ENCODE assay signal across 22 cellular contexts in genomic region chr16:15461376-15461775, GRCh38.
"Had no signal": no experiment of that assay in that cellular context is flagged by ENCODE, and none has a peak within 500 bp of the region (broad histone marks: within the 10 kb centered on the region; RNA-seq: fewer than 3 reads in every experiment).

No MANE protein-coding gene starts in this region.

- H3K27me3 ChIP-seq: body of pancreas, esophagus muscularis mucosa, right atrium auricular region, testis, transverse colon had no signal

- H3K4me3 ChIP-seq: body of pancreas, esophagus muscularis mucosa, hepatocyte, right atrium auricular region, testis, transverse colon had no signal

- H3K27ac ChIP-seq: esophagus muscularis mucosa, hepatocyte, right atrium auricular region, testis, transverse colon had no signal

- H3K4me2 ChIP-seq: hepatocyte had no signal

- H3K4me1 ChIP-seq: right atrium auricular region, testis, transverse colon had no signal

- H3K9me3 ChIP-seq: body of pancreas, esophagus muscularis mucosa, right atrium auricular region, testis, transverse colon had no signal

- DNase-seq: activated CD4-positive, alpha-beta memory T cell treated with anti-CD3 and anti-CD28 coated beads for 36 hours; activated CD4-positive, alpha-beta T cell treated with anti-CD3 and anti-CD28 coated beads, Interleukin-2, amount 10 ng/mL, durations not matched to agents 24 days and 14 days; activated CD4-positive, CD25-positive, alpha-beta regulatory T cell treated with anti-CD3 and anti-CD28 coated beads, Interleukin-2, amount 50 U/mL, for 72 hours; activated gamma-delta T cell; activated naive CD4-positive, alpha-beta T cell treated with anti-CD3 and anti-CD28 coated beads, Interleukin-2, amount 10 ng/mL, durations not matched to agents 7 days and 5 days; activated naive CD8-positive, alpha-beta T cell treated with anti-CD3 and anti-CD28 coated beads, Interleukin-2, amount 10 ng/mL, durations not matched to agents 7 days and 5 days; activated T-cell treated with anti-CD3 and anti-CD28 coated beads, Interleukin-2, amount 50 U/mL, for 24 hours; body of pancreas; glutamatergic neuron; islet precursor cell; left cardiac atrium; left ventricle myocardium superior; naive thymus-derived CD4-positive, alpha-beta T cell; stimulated activated CD4-positive, alpha-beta T cell treated with anti-CD3 and anti-CD28 coated beads, Interleukin-12 subunit alpha, Interleukin-12 subunit beta, amount 100 ng/mL, for 4 hours; stimulated activated CD4-positive, alpha-beta T cell treated with anti-CD3 and anti-CD28 coated beads, Interleukin-4, amount 100 ng/mL, for 1 hour; stimulated activated naive CD8-positive, alpha-beta T cell treated with anti-CD3 and anti-CD28 coated beads, Interleukin-15, Interleukin-2, amounts not matched to agents 100 U/mL and 50 U/mL, for 24 hours; T-helper 2 cell; testis; transverse colon had no signal

- ATAC-seq: body of pancreas; left cardiac atrium; left ventricle myocardium superior; naive thymus-derived CD4-positive, alpha-beta T cell; stimulated activated naive CD8-positive, alpha-beta T cell treated with anti-CD3 and anti-CD28 coated beads, Interleukin-15, Interleukin-2, amounts not matched to agents 100 U/mL and 50 U/mL, for 24 hours had no signal

- H3K79me2 ChIP-seq: hepatocyte had no signal

- H2AFZ ChIP-seq: hepatocyte had no signal

- H3K36me3 ChIP-seq: esophagus muscularis mucosa, right atrium auricular region, transverse colon had no signal
